In the genomic region with DNA sequence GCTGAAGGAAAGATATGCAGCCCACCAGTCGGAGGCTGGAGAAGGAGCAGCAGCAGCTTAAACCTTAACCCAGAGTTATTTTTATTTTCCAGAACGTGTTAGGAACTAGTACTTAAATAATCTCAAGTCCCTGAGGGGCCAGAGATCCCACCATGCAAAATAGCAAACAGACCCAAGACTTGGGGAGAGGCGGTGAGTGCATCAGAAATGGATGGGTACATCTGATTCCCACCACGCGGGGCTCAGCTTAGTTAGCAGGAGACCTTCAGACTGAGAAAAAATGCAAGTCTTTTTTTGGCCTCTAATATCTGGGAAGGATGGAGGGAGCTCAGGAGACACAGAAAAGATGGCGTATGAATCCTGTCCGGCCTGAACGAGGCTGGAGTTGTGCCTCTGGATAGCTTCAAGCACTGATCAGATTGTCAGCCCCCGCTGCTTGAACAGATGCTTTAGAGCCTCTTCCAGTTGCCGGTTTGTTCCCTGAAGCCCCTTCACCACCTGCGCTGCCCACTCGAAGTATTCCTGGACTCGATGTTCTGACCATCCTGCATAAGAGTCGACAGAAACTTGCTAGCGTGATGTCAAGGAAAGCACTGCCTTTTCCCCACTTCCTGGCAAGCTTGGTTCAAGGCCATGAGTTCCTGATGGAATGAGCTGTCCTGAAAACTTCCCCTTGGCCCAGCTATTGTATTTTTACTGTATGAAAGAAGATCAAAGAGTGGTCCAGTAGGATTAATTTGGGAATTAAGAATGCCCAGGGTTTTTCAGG, we compare ENCODE assay signal across 8 cellular contexts. TPM values are rescaled to one million over a fixed set of nuclear protein-coding genes. Genes with fewer than 3 reads are reported as not detected.
A peak's percentile ranks its signal among the peaks of the same experiment; 100 is the strongest.
DNase-seq lines count a peak whose midpoint lies in the region; ATAC-seq and TF ChIP-seq lines count a peak whose summit lies in the region.

No MANE protein-coding gene starts in this region.

- TF ChIP-seq CTCF in activated B cell treated with CpG ODN at 0.5 μM for 24 hours (IDR thresholded peaks at IDR 0.05) = no peak

- ATAC-seq in activated B cell treated with CpG ODN at 0.5 μM for 24 hours (ENCODE audit: low read depth) (no peak), HG03342 (IDR thresholded peaks at IDR 0.05; ENCODE audit: unreplicated experiment) (no peak)

- H3K4me3 ChIP-seq in iPS-20b (ENCODE audit: low read length) (peak overlapping the region; percentile 81; the same call in 1 of the 2 replicates), thymus (ENCODE audit: low read length) (no peak overlapping the region)

- DNase-seq in activated naive CD4-positive, alpha-beta T cell treated with anti-CD3 and anti-CD28 coated beads, Interleukin-2, amount 10 ng/mL, durations not matched to agents 7 days and 5 days = no peak
- no peak for DNase-seq in activated naive CD4-positive, alpha-beta T cell treated with anti-CD3 and anti-CD28 coated beads, Interleukin-2, amount 50 U/mL, for 16 hours
- no peak for DNase-seq in activated B cell treated with CpG ODN at 0.5 μM for 24 hours
- DNase-seq in dedifferentiated amniotic fluid mesenchymal stem cell (ENCODE audit: extremely low spot score) = no peak
- DNase-seq in NCI-H226 = no peak

- H3K27ac ChIP-seq in iPS-20b (ENCODE audit: low read length) (no peak overlapping the region), thymus (ENCODE audit: low read depth) (peak overlapping the region; percentile 95)

- H3K4me1 ChIP-seq in iPS-20b (ENCODE audit: insufficient read depth, low read length) (peaks cover 2% of the 10 kb centered on the region; the same call in 1 of the 2 replicates), thymus (ENCODE audit: control insufficient read depth, insufficient read depth, low read length) (peaks cover 29% of the 10 kb centered on the region)

- POLR2A ChIA-PET in activated B cell treated with CpG ODN at 0.5 μM for 24 hours (lab: Charles Lee) = interaction anchor here (0.5 to 8.7 kb wide), 23 partner anchors 8 to 1369 kb away, joined by 3 to 213 read pairs (median 5); a partner anchor contains a TSS

- no peaks in the 10 kb centered on the region for H3K9me3 Mint-ChIP-seq in activated naive CD4-positive, alpha-beta T cell treated with anti-CD3 and anti-CD28 coated beads, Interleukin-2, amount 10 ng/mL, durations not matched to agents 7 days and 5 days
- no peaks in the 10 kb centered on the region for H3K9me3 Mint-ChIP-seq in activated B cell treated with CpG ODN at 0.5 μM for 24 hours

- no peaks in the 10 kb centered on the region for H3K9me3 ChIP-seq in iPS-20b (ENCODE audit: insufficient read depth, low read depth, low read length)
- no peaks in the 10 kb centered on the region for H3K9me3 ChIP-seq in thymus (ENCODE audit: control insufficient read depth)

- CTCF ChIA-PET in activated naive CD4-positive, alpha-beta T cell treated with anti-CD3 and anti-CD28 coated beads, Interleukin-2, amount 10 ng/mL, durations not matched to agents 7 days and 5 days (lab: Charles Lee) = interaction anchor here (0.6 to 8.1 kb wide), 29 partner anchors 8 to 700 kb away, joined by 3 to 160 read pairs (median 6); a partner anchor contains a TSS
- CTCF ChIA-PET in activated B cell treated with CpG ODN at 0.5 μM for 24 hours (lab: Charles Lee) = interaction anchor here (0.6 to 8.7 kb wide), 20 partner anchors 13 to 630 kb away, joined by 3 to 193 read pairs (median 4); a partner anchor contains a TSS

- H3K36me3 ChIP-seq in iPS-20b (ENCODE audit: insufficient read depth, low read depth, low read length) (no peaks in the 10 kb centered on the region), thymus (ENCODE audit: control insufficient read depth, insufficient read depth) (no peaks in the 10 kb centered on the region)

- peaks cover 13% of the 10 kb centered on the region for H3K36me3 Mint-ChIP-seq in activated naive CD4-positive, alpha-beta T cell treated with anti-CD3 and anti-CD28 coated beads, Interleukin-2, amount 10 ng/mL, durations not matched to agents 7 days and 5 days
- H3K36me3 Mint-ChIP-seq in activated B cell treated with CpG ODN at 0.5 μM for 24 hours (ENCODE audit: low read depth) = peaks cover 3% of the 10 kb centered on the region

- H3K27ac Mint-ChIP-seq in activated naive CD4-positive, alpha-beta T cell treated with anti-CD3 and anti-CD28 coated beads, Interleukin-2, amount 10 ng/mL, durations not matched to agents 7 days and 5 days = peak overlapping the region; percentile 100
- H3K27ac Mint-ChIP-seq in activated B cell treated with CpG ODN at 0.5 μM for 24 hours = peak overlapping the region; percentile 97

- 81% methylated on average over 15 of the region's 15 CpGs for WGBS in thymus

- H3K9ac ChIP-seq in iPS-20b (ENCODE audit: low read depth, low read length) = 0 out of 2 replicates have a peak overlapping the region, but pooled peaks have one; percentile 34

- intact Hi-C loops in activated B cell treated with CpG ODN at 0.5 μM for 24 hours (cut with micrococcal nuclease) = loop anchor here (5.0 kb wide), 5 partner anchors 264 to 829 kb away; a partner anchor contains a TSS

- H3K27me3 ChIP-seq in iPS-20b (ENCODE audit: insufficient read depth, low read length) (peaks cover 16% of the 10 kb centered on the region), thymus (ENCODE audit: control insufficient read depth, insufficient read depth) (no peaks in the 10 kb centered on the region)

- peak overlapping the region; percentile 98 for H3K4me3 Mint-ChIP-seq in activated naive CD4-positive, alpha-beta T cell treated with anti-CD3 and anti-CD28 coated beads, Interleukin-2, amount 10 ng/mL, durations not matched to agents 7 days and 5 days
- peak overlapping the region; percentile 96 for H3K4me3 Mint-ChIP-seq in activated B cell treated with CpG ODN at 0.5 μM for 24 hours

- H3K4me1 Mint-ChIP-seq in activated naive CD4-positive, alpha-beta T cell treated with anti-CD3 and anti-CD28 coated beads, Interleukin-2, amount 10 ng/mL, durations not matched to agents 7 days and 5 days = peaks cover 60% of the 10 kb centered on the region
- H3K4me1 Mint-ChIP-seq in activated B cell treated with CpG ODN at 0.5 μM for 24 hours = peaks cover 44% of the 10 kb centered on the region

- no peaks in the 10 kb centered on the region for H3K27me3 Mint-ChIP-seq in activated naive CD4-positive, alpha-beta T cell treated with anti-CD3 and anti-CD28 coated beads, Interleukin-2, amount 10 ng/mL, durations not matched to agents 7 days and 5 days
- no peaks in the 10 kb centered on the region for H3K27me3 Mint-ChIP-seq in activated B cell treated with CpG ODN at 0.5 μM for 24 hours

RNA-seq across cellular contexts. Expression of a gene that starts 1.3 kb away (rescaled TPM):
- total RNA-seq in activated B cell treated with CpG ODN at 0.5 μM for 24 hours = 17.6 and 19.0 TPM in 2 replicates
- polyA plus RNA-seq in thymus = 25.4 TPM

RNA-seq across cellular contexts. Expression of a gene that starts 4.0 kb away (rescaled TPM):
- 72.8 and 73.2 TPM in 2 replicates for total RNA-seq in activated B cell treated with CpG ODN at 0.5 μM for 24 hours
- 38.9 TPM for polyA plus RNA-seq in thymus

RNA-seq across cellular contexts. Expression of a gene that starts 23.6 kb away (rescaled TPM):
- total RNA-seq in activated B cell treated with CpG ODN at 0.5 μM for 24 hours = 15.7 and 19.3 TPM in 2 replicates
- 5.0 TPM for polyA plus RNA-seq in thymus

RNA-seq across cellular contexts. Expression of a gene that starts 27.9 kb away (rescaled TPM):
- total RNA-seq in activated B cell treated with CpG ODN at 0.5 μM for 24 hours = 115 and 133 TPM in 2 replicates
- 46.5 TPM for polyA plus RNA-seq in thymus

RNA-seq across cellular contexts. Expression of a gene that starts 46.7 kb away (rescaled TPM):
- total RNA-seq in activated B cell treated with CpG ODN at 0.5 μM for 24 hours = 19.7 and 27.4 TPM in 2 replicates
- polyA plus RNA-seq in thymus = 19.4 TPM
